In the genomic region with DNA sequence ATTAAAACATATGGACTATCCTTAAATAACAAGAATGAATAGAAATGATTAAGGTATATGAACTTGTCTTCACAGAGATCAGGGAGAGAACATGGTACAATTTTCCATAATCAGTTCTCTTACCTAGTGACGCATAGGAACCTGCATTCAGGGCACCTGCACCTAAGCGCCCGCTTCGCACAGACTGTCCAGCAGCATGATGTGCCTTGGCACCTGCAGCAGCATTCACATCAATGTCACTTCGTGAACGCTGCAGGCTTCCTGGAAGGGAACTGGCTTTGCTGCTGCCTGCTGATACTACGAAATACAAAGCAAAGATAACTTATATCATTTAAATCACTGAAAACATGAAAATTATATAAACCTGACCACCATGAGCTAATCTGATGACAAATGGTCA, we compare ENCODE assay signal across 15 cellular contexts.
DNase-seq lines count a peak whose midpoint lies in the region; ATAC-seq and TF ChIP-seq lines count a peak whose summit lies in the region.
"Had no signal": no experiment of that assay in that cellular context is flagged by ENCODE, and none has a peak within 500 bp of the region (broad histone marks: within the 10 kb centered on the region; RNA-seq: fewer than 3 reads in every experiment).

No MANE protein-coding gene starts in this region.

- no peak overlapping the region for H3K4me2 ChIP-seq in GM23338

- H3K9me3 Mint-ChIP-seq in GM23338, result no peaks in the 10 kb centered on the region; the same call in 2 of the 3 replicates
- H3K9me3 Mint-ChIP-seq: CD4-positive, alpha-beta memory T cell; H9 had no signal

- peak in 2 of 5 donors; percentile 19 to 44 for DNase-seq in heart left ventricle
- no peak for DNase-seq in left cardiac atrium
- DNase-seq in GM23338 (ENCODE audit: low spot score), result no peak
- peak; percentile 47 for DNase-seq in left ventricle myocardium superior
- DNase-seq in pons (ENCODE audit: low spot score), result no peak
- DNase-seq: C1 segment of cervical spinal cord; Calu3; CD4-positive, alpha-beta memory T cell; COR-L47; DMS53; DMS79 treated with DMSO at 0.1 percent for 48 hours; GM23248; H9 had no signal

- TF ChIP-seq CTCF in heart left ventricle (IDR thresholded peaks at IDR 0.05) (no peak), GM23338 (conservative IDR thresholded peaks at IDR 0.05; ENCODE audit: low read depth in 2 of 2) (no peak)

- H3K36me3 ChIP-seq in heart left ventricle (peaks cover 0 to 91% (median 78%) of the 10 kb centered on the region in 9 donors), GM23338 (ENCODE audit: insufficient read depth) (peaks cover 16% of the 10 kb centered on the region)

- no peak for TF ChIP-seq POLR2A in heart left ventricle (IDR thresholded peaks at IDR 0.05)

- intact Hi-C loops in heart left ventricle (cut with DNase I), result no loop called here
- intact Hi-C loops in left cardiac atrium (cut with DNase I), result no loop called here
- intact Hi-C loops in left ventricle myocardium superior (cut with micrococcal nuclease), result no loop called here

- H3K27ac ChIP-seq in heart left ventricle (no peak overlapping the region), GM23338 (ENCODE audit: low read depth) (no peak overlapping the region)
- H3K27ac ChIP-seq: GM23248 had no signal

- no peaks in the 10 kb centered on the region for H3F3A ChIP-seq in GM23338 (replicated peaks; ENCODE audit: low read depth)

- no peaks in the 10 kb centered on the region for H4K20me1 ChIP-seq in GM23338 (replicated peaks; ENCODE audit: insufficient read depth)

- ATAC-seq in heart left ventricle, result peak in 3 of 4 donors; percentile 70 to 81 (median 76)
- no peak for ATAC-seq in left cardiac atrium
- no peak for ATAC-seq in GM23338
- ATAC-seq in left ventricle myocardium superior, result peak; percentile 82
- ATAC-seq in GM21447 (IDR thresholded peaks at IDR 0.05; ENCODE audit: unreplicated experiment), result no peak
- ATAC-seq: HCT116 had no signal

- H3K4me1 ChIP-seq in heart left ventricle (peaks cover 0 to 2% (median 0%) of the 10 kb centered on the region in 12 donors), GM23338 (ENCODE audit: insufficient read depth) (no peaks in the 10 kb centered on the region)

- no peak overlapping the region for H2AFZ ChIP-seq in GM23338
- H2AFZ ChIP-seq: GM23248 had no signal

- 86 to 91% (median 88%) methylated on average over 7 of the region's 7 CpGs for WGBS in heart left ventricle, 4 donors

- no peak overlapping the region for H3K4me3 Mint-ChIP-seq in GM23338
- H3K4me3 Mint-ChIP-seq: CD4-positive, alpha-beta memory T cell; H9 had no signal

- H3K36me3 Mint-ChIP-seq in GM23338 (ENCODE audit: low read depth), result peaks cover 63% of the 10 kb centered on the region

- H3K27me3 ChIP-seq in heart left ventricle (no peaks in the 10 kb centered on the region), GM23338 (ENCODE audit: insufficient read depth) (no peaks in the 10 kb centered on the region)

- H3K27ac Mint-ChIP-seq in GM23338, result no peak overlapping the region
- H3K27ac Mint-ChIP-seq: CD4-positive, alpha-beta memory T cell; H9 had no signal

- no peaks in the 10 kb centered on the region for H3K4me1 Mint-ChIP-seq in GM23338
- H3K4me1 Mint-ChIP-seq: H9 had no signal

- H3K79me2 ChIP-seq in GM23338 (replicated peaks; ENCODE audit: insufficient read depth), result no peaks in the 10 kb centered on the region

- no peaks in the 10 kb centered on the region for H3K27me3 Mint-ChIP-seq in GM23338 (ENCODE audit: insufficient read depth, low read depth, poor library complexity)
- H3K27me3 Mint-ChIP-seq: CD4-positive, alpha-beta memory T cell had no signal

- H3K9me2 ChIP-seq in GM23338 (ENCODE audit: insufficient read depth), result no peaks in the 10 kb centered on the region

- no peaks in the 10 kb centered on the region for H3K9me3 ChIP-seq in heart left ventricle

- no peak overlapping the region for H3K4me3 ChIP-seq in heart left ventricle
- H3K4me3 ChIP-seq in GM23338, result no peak overlapping the region
- H3K4me3 ChIP-seq: GM23248 had no signal

TF ChIP-seq in GM23338, 12 proteins besides CTCF, POLR2A, EP300 and RAD21:
- peak; percentile 26 for TF ChIP-seq EZH2phosphoT487 (IDR thresholded peaks at IDR 0.05; ENCODE audit: unreplicated experiment)
- TF ChIP-seq, protein P1, sequence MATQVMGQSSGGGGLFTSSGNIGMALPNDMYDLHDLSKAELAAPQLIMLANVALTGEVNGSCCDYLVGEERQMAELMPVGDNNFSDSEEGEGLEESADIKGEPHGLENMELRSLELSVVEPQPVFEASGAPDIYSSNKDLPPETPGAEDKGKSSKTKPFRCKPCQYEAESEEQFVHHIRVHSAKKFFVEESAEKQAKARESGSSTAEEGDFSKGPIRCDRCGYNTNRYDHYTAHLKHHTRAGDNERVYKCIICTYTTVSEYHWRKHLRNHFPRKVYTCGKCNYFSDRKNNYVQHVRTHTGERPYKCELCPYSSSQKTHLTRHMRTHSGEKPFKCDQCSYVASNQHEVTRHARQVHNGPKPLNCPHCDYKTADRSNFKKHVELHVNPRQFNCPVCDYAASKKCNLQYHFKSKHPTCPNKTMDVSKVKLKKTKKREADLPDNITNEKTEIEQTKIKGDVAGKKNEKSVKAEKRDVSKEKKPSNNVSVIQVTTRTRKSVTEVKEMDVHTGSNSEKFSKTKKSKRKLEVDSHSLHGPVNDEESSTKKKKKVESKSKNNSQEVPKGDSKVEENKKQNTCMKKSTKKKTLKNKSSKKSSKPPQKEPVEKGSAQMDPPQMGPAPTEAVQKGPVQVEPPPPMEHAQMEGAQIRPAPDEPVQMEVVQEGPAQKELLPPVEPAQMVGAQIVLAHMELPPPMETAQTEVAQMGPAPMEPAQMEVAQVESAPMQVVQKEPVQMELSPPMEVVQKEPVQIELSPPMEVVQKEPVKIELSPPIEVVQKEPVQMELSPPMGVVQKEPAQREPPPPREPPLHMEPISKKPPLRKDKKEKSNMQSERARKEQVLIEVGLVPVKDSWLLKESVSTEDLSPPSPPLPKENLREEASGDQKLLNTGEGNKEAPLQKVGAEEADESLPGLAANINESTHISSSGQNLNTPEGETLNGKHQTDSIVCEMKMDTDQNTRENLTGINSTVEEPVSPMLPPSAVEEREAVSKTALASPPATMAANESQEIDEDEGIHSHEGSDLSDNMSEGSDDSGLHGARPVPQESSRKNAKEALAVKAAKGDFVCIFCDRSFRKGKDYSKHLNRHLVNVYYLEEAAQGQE (IDR thresholded peaks at IDR 0.05; ENCODE audit: unreplicated experiment), result no peak

Comparison
In these comparisons a context has a peak if more than half of its experiments do, and no peak if none do; other contexts are left out.
1. ATAC-seq: peak in heart left ventricle (3 of 4) and left ventricle myocardium superior (single experiment); none in left cardiac atrium (0 of 2), GM23338 (single experiment) and GM21447 (single experiment).